ENCODE assay signal across 19 cellular contexts in genomic region chr17:60832206-60832605, GRCh38.
DNase-seq lines count a peak whose midpoint lies in the region; ATAC-seq and TF ChIP-seq lines count a peak whose summit lies in the region.
"Had no signal": no experiment of that assay in that cellular context is flagged by ENCODE, and none has a peak within 500 bp of the region (broad histone marks: within the 10 kb centered on the region; RNA-seq: fewer than 3 reads in every experiment).

No MANE protein-coding gene starts in this region.

- H4K20me1 ChIP-seq in Karpas-422 (ENCODE audit: insufficient read depth, low read depth, low read length) = 0 out of 2 replicates have a peak, but pooled peaks cover 5% of the 10 kb centered on the region

- no peaks in the 10 kb centered on the region for H3K9me3 Mint-ChIP-seq in natural killer cell
- H3K9me3 Mint-ChIP-seq: activated CD4-positive, alpha-beta T cell treated with anti-CD3 and anti-CD28 coated beads, Interleukin-2, amount 10 ng/mL, durations not matched to agents 7 days and 5 days; activated naive CD8-positive, alpha-beta T cell treated with anti-CD3 and anti-CD28 coated beads, Interleukin-2, amount 10 ng/mL, durations not matched to agents 7 days and 5 days; stimulated activated naive CD8-positive, alpha-beta T cell treated with anti-CD3 and anti-CD28 coated beads, Interleukin-15, Interleukin-2, amounts not matched to agents 100 ng/mL and 50 ng/mL, for 24 hours had no signal

- no peaks in the 10 kb centered on the region for H3K36me3 ChIP-seq in SK-N-MC (ENCODE audit: insufficient read depth, low read length)
- no peaks in the 10 kb centered on the region for H3K36me3 ChIP-seq in Karpas-422 (ENCODE audit: insufficient read depth, low read length)

- H3K4me1 ChIP-seq in Karpas-422 (ENCODE audit: low read length) = no peaks in the 10 kb centered on the region
- H3K4me1 ChIP-seq: psoas muscle had no signal

- no peaks in the 10 kb centered on the region for H3K79me2 ChIP-seq in Karpas-422 (ENCODE audit: low read length)

- H3K4me1 Mint-ChIP-seq in natural killer cell = peaks cover 0 to 5% of the 10 kb centered on the region in 2 donors
- H3K4me1 Mint-ChIP-seq: activated CD4-positive, alpha-beta T cell treated with anti-CD3 and anti-CD28 coated beads, Interleukin-2, amount 10 ng/mL, durations not matched to agents 7 days and 5 days; activated naive CD8-positive, alpha-beta T cell treated with anti-CD3 and anti-CD28 coated beads, Interleukin-2, amount 10 ng/mL, durations not matched to agents 7 days and 5 days had no signal

- H3K27me3 ChIP-seq in Karpas-422 (ENCODE audit: low read length) = no peaks in the 10 kb centered on the region

- no peaks in the 10 kb centered on the region for H3K9me3 ChIP-seq in SK-N-MC (ENCODE audit: low read depth, low read length)
- no peaks in the 10 kb centered on the region for H3K9me3 ChIP-seq in Karpas-422 (ENCODE audit: low read length)
- H3K9me3 ChIP-seq: psoas muscle had no signal

- no peak overlapping the region for H3K4me2 ChIP-seq in Karpas-422 (ENCODE audit: low read depth, low read length, poor library complexity, severe bottlenecking)

- no peak for TF ChIP-seq CTCF in AG10803 (conservative IDR thresholded peaks at IDR 0.05; ENCODE audit: low read length)
- TF ChIP-seq CTCF in natural killer cell (IDR thresholded peaks at IDR 0.05) = no peak

- ATAC-seq in GM21526 (IDR thresholded peaks at IDR 0.05; ENCODE audit: low FRiP score, unreplicated experiment) (no peak), natural killer cell (no peak)
- ATAC-seq: naive thymus-derived CD4-positive, alpha-beta T cell; psoas muscle had no signal

- no peak overlapping the region for H3K4me3 Mint-ChIP-seq in natural killer cell
- H3K4me3 Mint-ChIP-seq: activated CD4-positive, alpha-beta T cell treated with anti-CD3 and anti-CD28 coated beads, Interleukin-2, amount 10 ng/mL, durations not matched to agents 7 days and 5 days; activated naive CD8-positive, alpha-beta T cell treated with anti-CD3 and anti-CD28 coated beads, Interleukin-2, amount 10 ng/mL, durations not matched to agents 7 days and 5 days; naive thymus-derived CD4-positive, alpha-beta T cell; stimulated activated naive CD8-positive, alpha-beta T cell treated with anti-CD3 and anti-CD28 coated beads, Interleukin-15, Interleukin-2, amounts not matched to agents 100 ng/mL and 50 ng/mL, for 24 hours had no signal

- H3K36me3 Mint-ChIP-seq in natural killer cell = no peaks in the 10 kb centered on the region
- H3K36me3 Mint-ChIP-seq: activated naive CD8-positive, alpha-beta T cell treated with anti-CD3 and anti-CD28 coated beads, Interleukin-2, amount 10 ng/mL, durations not matched to agents 7 days and 5 days had no signal

- H3K27ac Mint-ChIP-seq in natural killer cell = no peak overlapping the region
- H3K27ac Mint-ChIP-seq: activated CD4-positive, alpha-beta T cell treated with anti-CD3 and anti-CD28 coated beads, Interleukin-2, amount 10 ng/mL, durations not matched to agents 7 days and 5 days; activated naive CD8-positive, alpha-beta T cell treated with anti-CD3 and anti-CD28 coated beads, Interleukin-2, amount 10 ng/mL, durations not matched to agents 7 days and 5 days; naive thymus-derived CD4-positive, alpha-beta T cell; stimulated activated naive CD8-positive, alpha-beta T cell treated with anti-CD3 and anti-CD28 coated beads, Interleukin-15, Interleukin-2, amounts not matched to agents 100 ng/mL and 50 ng/mL, for 24 hours had no signal

- no peak overlapping the region for H3K27ac ChIP-seq in SK-N-MC
- no peak overlapping the region for H3K27ac ChIP-seq in Karpas-422 (ENCODE audit: low read length)
- H3K27ac ChIP-seq: psoas muscle had no signal

- no peaks in the 10 kb centered on the region for H3K27me3 Mint-ChIP-seq in natural killer cell (ENCODE audit: low read depth in 2 of 2)
- H3K27me3 Mint-ChIP-seq: activated CD4-positive, alpha-beta T cell treated with anti-CD3 and anti-CD28 coated beads, Interleukin-2, amount 10 ng/mL, durations not matched to agents 7 days and 5 days; activated naive CD8-positive, alpha-beta T cell treated with anti-CD3 and anti-CD28 coated beads, Interleukin-2, amount 10 ng/mL, durations not matched to agents 7 days and 5 days; stimulated activated naive CD8-positive, alpha-beta T cell treated with anti-CD3 and anti-CD28 coated beads, Interleukin-15, Interleukin-2, amounts not matched to agents 100 ng/mL and 50 ng/mL, for 24 hours had no signal

- no peak overlapping the region for H2AFZ ChIP-seq in Karpas-422 (ENCODE audit: low read length)

- no peaks in the 10 kb centered on the region for H3K9me2 ChIP-seq in Karpas-422 (replicated peaks; ENCODE audit: insufficient read depth, low read length)

- intact Hi-C loops in natural killer cell (cut with micrococcal nuclease) = no loop called here

- no peak overlapping the region for H3K4me3 ChIP-seq in AG10803 (ENCODE audit: low read length)
- H3K4me3 ChIP-seq in SK-N-MC = no peak overlapping the region
- H3K4me3 ChIP-seq in Karpas-422 (ENCODE audit: low read length) = no peak overlapping the region
- H3K4me3 ChIP-seq: psoas muscle had no signal

- H3K9ac ChIP-seq in SK-N-MC (ENCODE audit: insufficient read length) (no peak overlapping the region), Karpas-422 (ENCODE audit: low read length) (no peak overlapping the region)

- peak; percentile 6 for DNase-seq in AG10803 (ENCODE audit: low read depth)
- peak; percentile 35 for DNase-seq in M059J (ENCODE audit: low read depth)
- peak; percentile 62 for DNase-seq in SK-N-MC (ENCODE audit: low read depth, low spot score)
- DNase-seq in left kidney (ENCODE audit: low read depth, low spot score) = peak; percentile 64
- DNase-seq in AG08396 (ENCODE audit: low spot score) = no peak
- no peak for DNase-seq in natural killer cell
- no peak for DNase-seq in Karpas-422
- DNase-seq: activated CD4-positive, alpha-beta T cell treated with anti-CD3 and anti-CD28 coated beads, Interleukin-2, amount 10 ng/mL, durations not matched to agents 7 days and 5 days; activated naive CD8-positive, alpha-beta T cell treated with anti-CD3 and anti-CD28 coated beads, Interleukin-2, amount 10 ng/mL, durations not matched to agents 7 days and 5 days; AML-193; caudate nucleus; effector CD8-positive, alpha-beta T cell; NCI-H2029 treated with DMSO at 0.1 percent for 48 hours; psoas muscle; Right ventricle myocardium superior; stimulated activated CD4-positive, alpha-beta T cell treated with anti-CD3 and anti-CD28 coated beads, Interleukin-15, amount 100 ng/mL, for 24 hours had no signal

Comparison
In these comparisons a context has a peak if more than half of its experiments do, and no peak if none do; other contexts are left out.
1. DNase-seq: peak in AG10803 (single experiment), M059J (single experiment), SK-N-MC (single experiment) and left kidney (single experiment); none in AG08396 (single experiment), natural killer cell (single experiment) and Karpas-422 (single experiment).